Comparison of ENCODE assay signal across 1 cellular context in the genomic region with DNA sequence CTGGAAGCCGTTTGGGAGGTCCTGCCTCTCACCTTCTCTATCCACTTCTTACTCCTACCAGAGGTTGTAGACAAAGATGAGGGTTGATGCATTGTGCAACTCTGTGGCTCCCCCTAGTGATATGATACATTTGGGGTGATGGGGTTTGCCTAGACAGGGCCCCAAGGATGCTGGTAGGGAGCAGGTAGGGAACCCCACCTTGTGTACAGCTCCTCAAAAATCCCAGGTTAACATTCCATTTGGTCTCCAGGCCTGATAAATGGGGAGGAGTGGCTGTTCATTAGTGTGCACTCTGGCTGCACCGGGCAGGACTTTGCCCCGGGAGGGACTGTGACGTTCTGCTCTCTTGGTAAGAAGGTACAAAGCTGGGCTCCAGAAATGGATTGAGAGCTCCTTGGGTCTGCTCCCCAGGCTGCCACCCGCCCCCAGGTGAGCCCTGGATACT.
TF ChIP-seq lines count a peak whose summit lies in the region.

No MANE protein-coding gene starts in this region.

TF ChIP-seq in HCT116, 20 proteins besides CTCF, POLR2A, EP300 and RAD21:
- TF ChIP-seq TCF7L2 (IDR thresholded peaks at IDR 0.05; ENCODE audit: borderline replicate concordance, extremely low read depth, insufficient read depth, insufficient read length) = no peak
- peak; percentile 24; the same call in 1 of the 2 replicates for TF ChIP-seq CEBPB (IDR thresholded peaks at IDR 0.05; ENCODE audit: low read depth)
